8 cellular contexts compared by ENCODE assay signal in the genomic region with DNA sequence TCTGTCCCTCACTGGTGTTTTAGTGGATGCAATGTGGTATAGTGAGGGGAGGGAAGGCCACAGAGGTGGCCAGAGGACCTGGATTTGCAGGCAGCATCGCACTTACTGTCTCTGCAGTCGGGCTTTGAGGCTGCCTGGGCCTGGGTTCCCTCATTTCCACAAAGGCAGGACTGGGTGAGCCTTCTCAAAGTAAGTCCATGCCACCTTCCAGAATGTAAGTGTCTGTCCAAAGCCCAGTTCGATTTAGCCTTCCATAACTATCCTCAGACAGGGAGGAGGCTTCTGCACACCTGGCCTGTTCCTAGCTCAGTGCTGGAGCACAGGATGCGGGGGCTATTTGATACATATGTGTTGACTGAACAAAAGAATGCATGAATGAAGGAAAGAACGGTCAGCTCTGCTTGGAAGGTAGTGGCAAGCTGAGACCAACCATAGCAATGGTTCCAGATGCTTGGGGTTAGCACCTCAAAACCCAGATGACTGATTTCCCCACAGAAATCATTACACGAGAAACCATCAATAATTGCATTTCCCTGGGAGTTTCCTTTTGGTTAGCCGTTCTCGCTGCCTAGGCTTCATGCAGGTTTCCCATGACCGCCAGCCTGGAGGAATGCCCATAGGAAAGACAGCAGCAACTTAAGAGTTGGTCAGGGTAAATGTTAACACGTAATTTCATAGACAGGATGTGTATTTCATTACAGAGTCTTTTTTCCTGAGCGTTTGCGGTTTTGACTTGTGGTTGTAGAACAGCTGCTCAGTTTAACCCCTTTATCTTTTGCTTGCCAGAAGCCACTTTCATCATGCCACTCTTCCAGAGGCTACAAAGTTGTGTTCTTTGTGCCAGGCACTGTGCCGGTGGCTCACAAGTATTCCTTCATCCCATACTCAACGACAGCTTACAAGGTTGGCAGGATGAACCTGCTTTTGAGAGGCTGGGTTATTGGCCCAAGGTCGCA. TPM values are rescaled to one million over a fixed set of nuclear protein-coding genes. Genes with fewer than 3 reads are reported as not detected.
DNase-seq lines count a peak whose midpoint lies in the region; ATAC-seq and TF ChIP-seq lines count a peak whose summit lies in the region.

No MANE protein-coding gene starts in this region.

- H3K27ac ChIP-seq in duodenal mucosa (ENCODE audit: low read depth, low read length) (no peak overlapping the region), stomach (peak overlapping the region in 3 of 5 donors; percentile 18 to 96 (median 95)), left lung (peak overlapping the region in 1 of 2 donors; percentile 100)

- peaks cover 7% of the 10 kb centered on the region for H3K36me3 Mint-ChIP-seq in T-cell

- H3K4me1 ChIP-seq in duodenal mucosa (ENCODE audit: control insufficient read depth in 1 of 2, insufficient read depth in 2 of 2, low read length in 2 of 2), result peaks cover 22 to 25% of the 10 kb centered on the region in 2 donors
- H3K4me1 ChIP-seq in stomach, result peaks cover 13 to 72% (median 44%) of the 10 kb centered on the region in 4 donors
- H3K4me1 ChIP-seq in left lung, result peaks cover 0 to 79% of the 10 kb centered on the region in 2 donors

- H3K9me3 Mint-ChIP-seq in T-cell, result no peaks in the 10 kb centered on the region

- peak overlapping the region; percentile 98 for H3K27ac Mint-ChIP-seq in T-cell

- TF ChIP-seq EP300 in stomach (IDR thresholded peaks at IDR 0.05), result no peak

- H3K9ac ChIP-seq in duodenal mucosa (ENCODE audit: low read depth in 1 of 2, low read length in 2 of 2), result no peak overlapping the region

- H3K4me1 Mint-ChIP-seq in T-cell, result peaks cover 68 to 73% (median 68%) of the 10 kb centered on the region in 3 donors

- H3K4me3 Mint-ChIP-seq in T-cell, result peak overlapping the region; percentile 93 to 96 (median 93)

- H3K4me3 ChIP-seq in duodenal mucosa (ENCODE audit: low read depth in 1 of 2, low read length in 2 of 2), result peak overlapping the region; percentile 8 to 19
- peak overlapping the region in 3 of 4 donors; percentile 73 to 96 (median 87) for H3K4me3 ChIP-seq in stomach
- peak overlapping the region in 1 of 2 donors; percentile 93 for H3K4me3 ChIP-seq in left lung

- CTCF ChIA-PET in T-cell (lab: Charles Lee), result interaction anchor here (0.6 to 2.2 kb wide), 3 partner anchors 84 to 422 kb away, joined by 5 to 9 read pairs (median 5); no protein-coding TSS in a partner anchor

- H3K27me3 ChIP-seq in duodenal mucosa (ENCODE audit: control insufficient read depth in 1 of 2, insufficient read depth in 2 of 2, low read length in 2 of 2), result no peaks in the 10 kb centered on the region
- H3K27me3 ChIP-seq in stomach, result no peaks in the 10 kb centered on the region
- no peaks in the 10 kb centered on the region for H3K27me3 ChIP-seq in left lung

- TF ChIP-seq CTCF in GM10266 (IDR thresholded peaks at IDR 0.05; ENCODE audit: control insufficient read depth, insufficient read depth, low read depth, missing control alignments) (no peak), stomach (IDR thresholded peaks at IDR 0.05) (no peak), left lung (IDR thresholded peaks at IDR 0.05) (no peak)

- peak; percentile 25 for DNase-seq in GM10266 (ENCODE audit: extremely low spot score)
- DNase-seq in T-cell, result peak in 27 of 34 experiments; percentile 17 to 68 (median 43)
- no peak for DNase-seq in stomach
- DNase-seq in DMS53 treated with DMSO at 0.1 percent for 48 hours (lab: John Stamatoyannopoulos, UW; ENCODE audit: unreplicated experiment), result no peak
- no peak for DNase-seq in left lung

- 63 to 75% (median 73%) methylated on average over 15 of the region's 15 CpGs for WGBS in stomach, 5 donors

- no peaks in the 10 kb centered on the region for H3K27me3 Mint-ChIP-seq in T-cell

- H3K9me3 ChIP-seq in duodenal mucosa (ENCODE audit: control insufficient read depth in 1 of 2, low read length in 2 of 2) (no peaks in the 10 kb centered on the region), stomach (no peaks in the 10 kb centered on the region), left lung (no peaks in the 10 kb centered on the region)

- intact Hi-C loops in stomach (cut with DNase I; ENCODE audit: low total_unique reads), result loop anchor here (10.0 kb wide), 1 partner anchor 87 kb away; no protein-coding TSS in a partner anchor
- intact Hi-C loops in left lung (cut with DNase I), result no loop called here

- ATAC-seq in HG02798 (IDR thresholded peaks at IDR 0.05; ENCODE audit: poor library complexity, unreplicated experiment) (peak; percentile 31), T-cell (replicated peaks in 1 of 4) (peak; percentile 14 to 43 (median 28)), left lung (no peak), GM18519 (IDR thresholded peaks at IDR 0.05; ENCODE audit: low FRiP score, unreplicated experiment) (no peak)

- no peak for TF ChIP-seq POLR2A in stomach (IDR thresholded peaks at IDR 0.05)

- H3K36me3 ChIP-seq in duodenal mucosa (ENCODE audit: control insufficient read depth in 1 of 2, insufficient read depth in 2 of 2, low read length in 2 of 2), result no peaks in the 10 kb centered on the region
- H3K36me3 ChIP-seq in stomach, result no peaks in the 10 kb centered on the region
- H3K36me3 ChIP-seq in left lung, result no peaks in the 10 kb centered on the region

- POLR2A ChIA-PET in T-cell (lab: Charles Lee), result interaction anchor here in 1 of 2 donors (0.6 kb wide), 1 partner anchor 104 kb away, joined by 6 read pairs; no protein-coding TSS in a partner anchor

RNA-seq across cellular contexts. Expression of gene IL17RA, which starts 2.7 kb away (rescaled TPM):
- total RNA-seq in T-cell (10 to 100 TPM; 38.8 to 72.7 (median 61.8) TPM), stomach (10 to 100 TPM in 4 of 5 donors, 1 to 10 TPM in 1; 6.2 to 19.1 (median 14.7) TPM), left lung (10 to 100 TPM; 29.3 to 61.6 TPM)
- 1 to 10 TPM; 3.2 to 3.8 (median 3.7) TPM for polyA plus RNA-seq in stomach

RNA-seq across cellular contexts. Expression of gene TMEM121B, which starts 33.7 kb away (rescaled TPM):
- total RNA-seq in T-cell (under 1 TPM in 3 of 5 donors, not detected in 2; 0.13 to 0.19 (median 0.15) TPM), stomach (under 1 TPM in 2 of 5 donors, not detected in 3; 0.37 to 0.45 TPM), left lung (1 to 10 TPM in 1 of 2 donors, under 1 TPM in 1; 0.41 to 1.4 TPM)
- polyA plus RNA-seq in stomach, result under 1 TPM in 2 of 3 donors, not detected in 1; 0.08 to 0.12 TPM

Comparison
In these comparisons a context has a peak if more than half of its experiments do, and no peak if none do; other contexts are left out.
1. DNase-seq: peak in GM10266 (single experiment) and T-cell (27 of 34); none in stomach (single experiment), DMS53 treated with DMSO at 0.1 percent for 48 hours (single experiment) and left lung (0 of 2).
2. ATAC-seq: peak in HG02798 (single experiment) and T-cell (4 of 4); none in left lung (single experiment) and GM18519 (single experiment).